ENCODE assay signal across 8 cellular contexts in genomic region chr20:51631011-51631950, GRCh38.
DNase-seq lines count a peak whose midpoint lies in the region; ATAC-seq and TF ChIP-seq lines count a peak whose summit lies in the region.

No MANE protein-coding gene starts in this region.

- H3K27ac Mint-ChIP-seq in stimulated activated naive CD8-positive, alpha-beta T cell treated with anti-CD3 and anti-CD28 coated beads, Interleukin-15, Interleukin-2, amounts not matched to agents 100 ng/mL and 50 ng/mL, for 24 hours, result peak overlapping the region; percentile 81

- no peaks in the 10 kb centered on the region for H3K9me3 Mint-ChIP-seq in stimulated activated naive CD8-positive, alpha-beta T cell treated with anti-CD3 and anti-CD28 coated beads, Interleukin-15, Interleukin-2, amounts not matched to agents 100 ng/mL and 50 ng/mL, for 24 hours

- H3K4me3 ChIP-seq in astrocyte of the cerebellum (ENCODE audit: low read depth, low read length), result no peak overlapping the region

- TF ChIP-seq CTCF in astrocyte of the cerebellum (IDR thresholded peaks at IDR 0.05; ENCODE audit: low read depth, low read length, missing control alignments), result no peak

- DNase-seq in CD1c-positive myeloid dendritic cell (ENCODE audit: extremely low spot score) (peak; percentile 85), NCI-H460 (ENCODE audit: extremely low read depth, low read depth) (peak; percentile 95), astrocyte of the cerebellum (ENCODE audit: low read depth) (peak; percentile 99), GM19238 (ENCODE audit: insufficient read length, low spot score) (no peak)

- H3K27me3 ChIP-seq in layer of hippocampus (ENCODE audit: control insufficient read depth, insufficient read depth, low read length), result no peaks in the 10 kb centered on the region

- H3K4me3 Mint-ChIP-seq in stimulated activated naive CD8-positive, alpha-beta T cell treated with anti-CD3 and anti-CD28 coated beads, Interleukin-15, Interleukin-2, amounts not matched to agents 100 ng/mL and 50 ng/mL, for 24 hours, result peak overlapping the region; percentile 47

- no peaks in the 10 kb centered on the region for H3K36me3 Mint-ChIP-seq in stimulated activated naive CD8-positive, alpha-beta T cell treated with anti-CD3 and anti-CD28 coated beads, Interleukin-15, Interleukin-2, amounts not matched to agents 100 ng/mL and 50 ng/mL, for 24 hours (ENCODE audit: low read depth)

- in situ Hi-C loops in astrocyte of the cerebellum (cut with HindIII; ENCODE audit: low sequenced_read_pairs), result no loop called here

- no peak for ATAC-seq in GM19397 (IDR thresholded peaks at IDR 0.05; ENCODE audit: unreplicated experiment)
- no peak for ATAC-seq in HG03457 (IDR thresholded peaks at IDR 0.05; ENCODE audit: unreplicated experiment)

- H3K27ac ChIP-seq in layer of hippocampus (ENCODE audit: low read depth, low read length), result peak overlapping the region; percentile 49

- peaks cover 41% of the 10 kb centered on the region for H3K27me3 Mint-ChIP-seq in stimulated activated naive CD8-positive, alpha-beta T cell treated with anti-CD3 and anti-CD28 coated beads, Interleukin-15, Interleukin-2, amounts not matched to agents 100 ng/mL and 50 ng/mL, for 24 hours

- peaks cover 58% of the 10 kb centered on the region for H3K4me1 Mint-ChIP-seq in stimulated activated naive CD8-positive, alpha-beta T cell treated with anti-CD3 and anti-CD28 coated beads, Interleukin-15, Interleukin-2, amounts not matched to agents 100 ng/mL and 50 ng/mL, for 24 hours (ENCODE audit: low read depth)
